Comparison of ENCODE assay signal across 10 cellular contexts in the genomic region with DNA sequence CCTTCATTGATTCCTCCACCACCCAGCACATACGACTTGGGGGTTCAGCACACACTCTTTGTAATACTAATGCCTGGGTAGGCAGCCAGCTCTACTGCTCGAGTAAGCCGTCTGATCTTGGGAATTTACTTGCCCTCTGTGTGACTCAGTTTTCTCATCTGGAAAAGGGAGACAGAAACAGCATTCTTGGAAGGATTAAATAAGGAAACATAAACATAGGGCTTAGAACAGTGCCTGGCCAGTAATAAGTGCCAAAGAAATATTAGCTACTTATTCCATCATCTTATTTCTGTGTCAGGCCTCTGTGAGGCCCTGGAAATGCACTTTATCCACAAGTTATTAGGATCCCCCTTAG.
DNase-seq lines count a peak whose midpoint lies in the region; ATAC-seq and TF ChIP-seq lines count a peak whose summit lies in the region.
"Had no signal": no experiment of that assay in that cellular context is flagged by ENCODE, and none has a peak within 500 bp of the region (broad histone marks: within the 10 kb centered on the region; RNA-seq: fewer than 3 reads in every experiment).

No MANE protein-coding gene starts in this region.

- H3K27ac ChIP-seq in heart left ventricle (peak overlapping the region in 9 of 12 donors; percentile 33 to 89 (median 84)), fibroblast of lung (ENCODE audit: insufficient read depth, low read length) (peak overlapping the region; percentile 93), upper lobe of right lung (peak overlapping the region; percentile 94)

- peaks cover 2% of the 10 kb centered on the region for H3K4me1 Mint-ChIP-seq in activated CD4-positive, alpha-beta T cell treated with anti-CD3 and anti-CD28 coated beads for 36 hours

- H3K27me3 ChIP-seq in heart left ventricle, result no peaks in the 10 kb centered on the region
- H3K27me3 ChIP-seq in fibroblast of lung (ENCODE audit: control insufficient read depth, insufficient read depth, low read length), result no peaks in the 10 kb centered on the region
- no peaks in the 10 kb centered on the region for H3K27me3 ChIP-seq in upper lobe of right lung

- CTCF ChIA-PET in activated CD4-positive, alpha-beta T cell treated with anti-CD3 and anti-CD28 coated beads for 36 hours (lab: Charles Lee), result interaction anchor here (0.7 kb wide), 1 partner anchor 13 kb away, joined by 3 read pairs; no protein-coding TSS in a partner anchor

- TF ChIP-seq CTCF in heart left ventricle (IDR thresholded peaks at IDR 0.05) (no peak), fibroblast of lung (conservative IDR thresholded peaks at IDR 0.05 in 1 of 2, IDR thresholded peaks at IDR 0.05 in 1 of 2; ENCODE audit: low read depth in 1 of 2, low read length in 2 of 2) (no peak), upper lobe of right lung (IDR thresholded peaks at IDR 0.05) (no peak)

- H3K36me3 Mint-ChIP-seq in activated CD4-positive, alpha-beta T cell treated with anti-CD3 and anti-CD28 coated beads for 36 hours (ENCODE audit: low read depth), result no peaks in the 10 kb centered on the region

- TF ChIP-seq POLR2A in heart left ventricle (IDR thresholded peaks at IDR 0.05), result no peak

- H3K36me3 ChIP-seq in heart left ventricle (peaks cover 0 to 12% (median 0%) of the 10 kb centered on the region in 9 donors), fibroblast of lung (ENCODE audit: control insufficient read depth, insufficient read depth, low read length) (peaks cover 8% of the 10 kb centered on the region), upper lobe of right lung (no peaks in the 10 kb centered on the region)

- 78 to 98% (median 87%) methylated on average over 3 of the region's 3 CpGs for WGBS in heart left ventricle, 4 donors

- no peak overlapping the region for H3K9ac ChIP-seq in fibroblast of lung (ENCODE audit: insufficient read depth, low read length)

- no peak overlapping the region for H3K27ac Mint-ChIP-seq in activated CD4-positive, alpha-beta T cell treated with anti-CD3 and anti-CD28 coated beads for 36 hours

- H2AFZ ChIP-seq in fibroblast of lung (ENCODE audit: low read length), result no peak overlapping the region

- H3K4me2 ChIP-seq in fibroblast of lung (ENCODE audit: extremely low read depth, insufficient read depth, low read length), result peak overlapping the region; percentile 9

- peaks cover 17% of the 10 kb centered on the region for H3K79me2 ChIP-seq in fibroblast of lung (ENCODE audit: control insufficient read depth, insufficient read depth, low read length)

- no peak for ATAC-seq in heart left ventricle
- no peak for ATAC-seq in left ventricle myocardium superior
- no peak for ATAC-seq in upper lobe of right lung
- ATAC-seq in activated CD4-positive, alpha-beta T cell treated with anti-CD3 and anti-CD28 coated beads for 36 hours, result no peak

- H3K4me1 ChIP-seq in heart left ventricle (peaks cover 0 to 61% (median 33%) of the 10 kb centered on the region in 12 donors), fibroblast of lung (ENCODE audit: control insufficient read depth, extremely low read depth, insufficient read depth, low read length) (peaks cover 61% of the 10 kb centered on the region), upper lobe of right lung (peaks cover 47% of the 10 kb centered on the region)

- POLR2A ChIA-PET in activated CD4-positive, alpha-beta T cell treated with anti-CD3 and anti-CD28 coated beads for 36 hours (lab: Charles Lee), result no interaction called here

- intact Hi-C loops in heart left ventricle (cut with DNase I), result loop anchor here in 3 of 10 donors (5.0 to 10.0 kb wide), 2 partner anchors 120 to 123 kb away; no protein-coding TSS in a partner anchor
- intact Hi-C loops in left ventricle myocardium superior (cut with micrococcal nuclease), result no loop called here
- intact Hi-C loops in upper lobe of right lung (cut with DNase I), result no loop called here
- intact Hi-C loops in activated CD4-positive, alpha-beta T cell treated with anti-CD3 and anti-CD28 coated beads for 36 hours (cut with DNase I, micrococcal nuclease), result no loop called here

- H4K20me1 ChIP-seq in fibroblast of lung (ENCODE audit: control insufficient read depth, extremely low read depth, insufficient read depth, low read length), result no peaks in the 10 kb centered on the region

- H3K4me3 ChIP-seq in heart left ventricle (peak overlapping the region in 6 of 12 donors; percentile 4 to 53 (median 43)), fibroblast of lung (replicated peaks in 1 of 4; ENCODE audit: control extremely low read depth in 1 of 4, insufficient read depth in 1 of 4, low read depth in 3 of 4, low read length in 4 of 4) (no peak overlapping the region), upper lobe of right lung (no peak overlapping the region)

- DNase-seq in heart left ventricle (no peak), left ventricle myocardium superior (no peak), fibroblast of lung (ENCODE audit: low read depth in 2 of 2) (peak; percentile 69 to 76), non-pigmented ciliary epithelial cell (ENCODE audit: low read depth) (peak; percentile 78), upper lobe of right lung (no peak), LoVo (ENCODE audit: low spot score) (no peak), OCI-M2 (lab: John Stamatoyannopoulos, UW; ENCODE audit: unreplicated experiment) (no peak)
- DNase-seq in activated CD4-positive, alpha-beta T cell treated with anti-CD3 and anti-CD28 coated beads for 36 hours, result no peak
- DNase-seq: activated CD4-positive, CD25-positive, alpha-beta regulatory T cell; effector CD4-positive, alpha-beta T cell had no signal

- no peaks in the 10 kb centered on the region for H3K9me3 ChIP-seq in heart left ventricle
- H3K9me3 ChIP-seq in fibroblast of lung (ENCODE audit: control insufficient read depth, insufficient read depth, low read depth, low read length), result no peaks in the 10 kb centered on the region
- H3K9me3 ChIP-seq in upper lobe of right lung, result no peaks in the 10 kb centered on the region

- no peaks in the 10 kb centered on the region for H3K27me3 Mint-ChIP-seq in activated CD4-positive, alpha-beta T cell treated with anti-CD3 and anti-CD28 coated beads for 36 hours

- H3K9me3 Mint-ChIP-seq in activated CD4-positive, alpha-beta T cell treated with anti-CD3 and anti-CD28 coated beads for 36 hours (ENCODE audit: low read depth), result no peaks in the 10 kb centered on the region

- H3K4me3 Mint-ChIP-seq in activated CD4-positive, alpha-beta T cell treated with anti-CD3 and anti-CD28 coated beads for 36 hours, result no peak overlapping the region

Comparison
In these comparisons a context has a peak if more than half of its experiments do, and no peak if none do; other contexts are left out.
1. DNase-seq: peak in fibroblast of lung (2 of 2) and non-pigmented ciliary epithelial cell (single experiment); none in heart left ventricle (0 of 5), left ventricle myocardium superior (single experiment), upper lobe of right lung (single experiment), activated CD4-positive, alpha-beta T cell treated with anti-CD3 and anti-CD28 coated beads for 36 hours (single experiment), LoVo (single experiment) and OCI-M2 (single experiment).
2. Peak in every context shown above with its lines, with median percentiles within 50 percentile points of each other: H3K27ac ChIP-seq.